Comparison of ENCODE assay signal across 15 cellular contexts in genomic region chr1:40819101-40819500, GRCh38. TPM values are rescaled to one million over a fixed set of nuclear protein-coding genes. Genes with fewer than 3 reads are reported as not detected.
DNase-seq lines count a peak whose midpoint lies in the region; ATAC-seq, FAIRE-seq and TF ChIP-seq lines count a peak whose summit lies in the region.
"Had no signal": no experiment of that assay in that cellular context is flagged by ENCODE, and none has a peak within 500 bp of the region (broad histone marks: within the 10 kb centered on the region; RNA-seq: fewer than 3 reads in every experiment).

No MANE protein-coding gene starts in this region.

- H3K4me1 Mint-ChIP-seq in activated naive CD4-positive, alpha-beta T cell treated with anti-CD3 and anti-CD28 coated beads, Interleukin-2, amount 10 ng/mL, durations not matched to agents 7 days and 5 days, result peaks cover 22% of the 10 kb centered on the region
- H3K4me1 Mint-ChIP-seq in activated CD8-positive, alpha-beta T cell treated with anti-CD3 and anti-CD28 coated beads for 36 hours (ENCODE audit: low read depth), result peaks cover 11% of the 10 kb centered on the region

- no peak for TF ChIP-seq EP300 in suprapubic skin (IDR thresholded peaks at IDR 0.05)

- H3K4me3 ChIP-seq in iPS-18a (ENCODE audit: low read length) (peak overlapping the region; percentile 64), suprapubic skin (peak overlapping the region; percentile 36)
- H3K4me3 ChIP-seq: lung had no signal

- H3K27ac ChIP-seq in iPS-18a (ENCODE audit: low read length) (no peak overlapping the region), suprapubic skin (no peak overlapping the region)
- H3K27ac ChIP-seq: uterus had no signal

- no peak for TF ChIP-seq CTCF in activated CD8-positive, alpha-beta T cell treated with anti-CD3 and anti-CD28 coated beads for 36 hours (IDR thresholded peaks at IDR 0.05)
- no peak for TF ChIP-seq CTCF in suprapubic skin (IDR thresholded peaks at IDR 0.05)

- no peaks in the 10 kb centered on the region for H3K36me3 ChIP-seq in iPS-18a (ENCODE audit: control insufficient read depth, low read depth, low read length)
- no peaks in the 10 kb centered on the region for H3K36me3 ChIP-seq in suprapubic skin
- H3K36me3 ChIP-seq: uterus had no signal

- H3K4me1 ChIP-seq in iPS-18a (ENCODE audit: control insufficient read depth, low read depth, low read length) (peaks cover 4% of the 10 kb centered on the region), suprapubic skin (peaks cover 11% of the 10 kb centered on the region)

- ATAC-seq in activated CD8-positive, alpha-beta T cell treated with anti-CD3 and anti-CD28 coated beads for 36 hours, result no peak
- ATAC-seq in GM19395 (IDR thresholded peaks at IDR 0.05; ENCODE audit: unreplicated experiment), result no peak

- CTCF ChIA-PET in activated naive CD4-positive, alpha-beta T cell treated with anti-CD3 and anti-CD28 coated beads, Interleukin-2, amount 10 ng/mL, durations not matched to agents 7 days and 5 days (lab: Charles Lee), result no interaction called here
- CTCF ChIA-PET in activated CD8-positive, alpha-beta T cell treated with anti-CD3 and anti-CD28 coated beads for 36 hours (lab: Charles Lee), result no interaction called here

- no peak overlapping the region for H3K9ac ChIP-seq in iPS-18a (ENCODE audit: low read length)

- H3K9me3 ChIP-seq in iPS-18a (ENCODE audit: control insufficient read depth, low read depth, low read length) (no peaks in the 10 kb centered on the region), suprapubic skin (no peaks in the 10 kb centered on the region)
- H3K9me3 ChIP-seq: uterus had no signal

- H3K27ac Mint-ChIP-seq in activated naive CD4-positive, alpha-beta T cell treated with anti-CD3 and anti-CD28 coated beads, Interleukin-2, amount 10 ng/mL, durations not matched to agents 7 days and 5 days, result no peak overlapping the region
- no peak overlapping the region for H3K27ac Mint-ChIP-seq in activated CD8-positive, alpha-beta T cell treated with anti-CD3 and anti-CD28 coated beads for 36 hours

- peak overlapping the region; percentile 49 for H3K4me3 Mint-ChIP-seq in activated naive CD4-positive, alpha-beta T cell treated with anti-CD3 and anti-CD28 coated beads, Interleukin-2, amount 10 ng/mL, durations not matched to agents 7 days and 5 days
- peak overlapping the region; percentile 72 for H3K4me3 Mint-ChIP-seq in activated CD8-positive, alpha-beta T cell treated with anti-CD3 and anti-CD28 coated beads for 36 hours

- no peak for FAIRE-seq in GM12891 (lab: Jason Lieb, UNC)
- FAIRE-seq: endometrium, HTR-8/SVneo had no signal

- intact Hi-C loops in activated CD8-positive, alpha-beta T cell treated with anti-CD3 and anti-CD28 coated beads for 36 hours (cut with micrococcal nuclease), result no loop called here

- 71% methylated on average over 21 of the region's 26 CpGs for WGBS in suprapubic skin

- H3K27me3 ChIP-seq in iPS-18a (ENCODE audit: control insufficient read depth, insufficient read depth, low read length), result peaks cover 13% of the 10 kb centered on the region
- no peaks in the 10 kb centered on the region for H3K27me3 ChIP-seq in suprapubic skin
- H3K27me3 ChIP-seq: uterus had no signal

- H3K9me3 Mint-ChIP-seq in activated naive CD4-positive, alpha-beta T cell treated with anti-CD3 and anti-CD28 coated beads, Interleukin-2, amount 10 ng/mL, durations not matched to agents 7 days and 5 days, result no peaks in the 10 kb centered on the region
- H3K9me3 Mint-ChIP-seq in activated CD8-positive, alpha-beta T cell treated with anti-CD3 and anti-CD28 coated beads for 36 hours, result no peaks in the 10 kb centered on the region

- H3K36me3 Mint-ChIP-seq in activated naive CD4-positive, alpha-beta T cell treated with anti-CD3 and anti-CD28 coated beads, Interleukin-2, amount 10 ng/mL, durations not matched to agents 7 days and 5 days, result no peaks in the 10 kb centered on the region
- no peaks in the 10 kb centered on the region for H3K36me3 Mint-ChIP-seq in activated CD8-positive, alpha-beta T cell treated with anti-CD3 and anti-CD28 coated beads for 36 hours (ENCODE audit: low read depth)

- TF ChIP-seq POLR2A in suprapubic skin (IDR thresholded peaks at IDR 0.05), result no peak
- no peak for TF ChIP-seq POLR2A in GM12891 (IDR thresholded peaks at IDR 0.05; ENCODE audit: low read depth, low read length)

- H3K27me3 Mint-ChIP-seq in activated naive CD4-positive, alpha-beta T cell treated with anti-CD3 and anti-CD28 coated beads, Interleukin-2, amount 10 ng/mL, durations not matched to agents 7 days and 5 days, result peaks cover 52% of the 10 kb centered on the region
- peaks cover 3% of the 10 kb centered on the region for H3K27me3 Mint-ChIP-seq in activated CD8-positive, alpha-beta T cell treated with anti-CD3 and anti-CD28 coated beads for 36 hours

- DNase-seq in activated naive CD4-positive, alpha-beta T cell treated with anti-CD3 and anti-CD28 coated beads, Interleukin-2, amount 10 ng/mL, durations not matched to agents 7 days and 5 days, result no peak
- no peak for DNase-seq in activated naive CD4-positive, alpha-beta T cell treated with Interleukin-2 at 50 U/mL for 16 hours
- no peak for DNase-seq in activated CD8-positive, alpha-beta T cell treated with anti-CD3 and anti-CD28 coated beads for 36 hours
- DNase-seq in suprapubic skin (ENCODE audit: low spot score in 2 of 2) (no peak), NCI-H1105 (lab: John Stamatoyannopoulos, UW) (no peak), GM12891 (ENCODE audit: insufficient read length, low spot score) (no peak)
- DNase-seq: NCI-H1092 treated with DMSO at 0.1 percent for 48 hours, T1000 had no signal

- POLR2A ChIA-PET in activated CD8-positive, alpha-beta T cell treated with anti-CD3 and anti-CD28 coated beads for 36 hours (lab: Charles Lee), result interaction anchor here (1.0 kb wide), 2 partner anchors 11 to 16 kb away, joined by 3 read pairs; no protein-coding TSS in a partner anchor

TF ChIP-seq in GM12891, 5 proteins besides CTCF, POLR2A, EP300 and RAD21:
- TF ChIP-seq POU2F2 (IDR thresholded peaks at IDR 0.05; ENCODE audit: low read depth, low read length) (no peak), SPI1 (IDR thresholded peaks at IDR 0.05; ENCODE audit: low read depth, low read length) (no peak), PAX5 (IDR thresholded peaks at IDR 0.05; ENCODE audit: insufficient read depth, low read length, severe bottlenecking) (no peak), TAF1 (IDR thresholded peaks at IDR 0.05; ENCODE audit: low read depth, low read length) (no peak), POLR2AphosphoS5 (IDR thresholded peaks at IDR 0.05; ENCODE audit: low read depth, low read length) (no peak)

RNA-seq across cellular contexts. Expression of gene KCNQ4, which starts 35.5 kb away (rescaled TPM):
- total RNA-seq in activated CD8-positive, alpha-beta T cell treated with anti-CD3 and anti-CD28 coated beads for 36 hours, result under 1 TPM; 0.38 to 0.43 TPM
- total RNA-seq in suprapubic skin, result 1 to 10 TPM; 1.1 to 3.8 (median 1.5) TPM
- polyA plus RNA-seq in GM12891 (2012; ENCODE audit: low read depth, missing spikeins), result 0.71 TPM
- total RNA-seq: RPMI7951 had no signal

RNA-seq across cellular contexts. Expression of gene CITED4, which starts 43.1 kb away (rescaled TPM):
- 1 to 10 TPM; 6.7 to 7.4 TPM for total RNA-seq in activated CD8-positive, alpha-beta T cell treated with anti-CD3 and anti-CD28 coated beads for 36 hours
- total RNA-seq in suprapubic skin, result 10 to 100 TPM; 52.6 to 90.4 (median 58.4) TPM
- not detected for polyA plus RNA-seq in GM12891 (2012; ENCODE audit: low read depth, missing spikeins)

Comparison
In these comparisons a context has a peak if more than half of its experiments do, and no peak if none do; other contexts are left out.
1. RNA of gene CITED4, which starts 43.1 kb away (total RNA-seq): 52.6 to 90.4 TPM in suprapubic skin; 6.7 to 7.4 TPM in activated CD8-positive, alpha-beta T cell treated with anti-CD3 and anti-CD28 coated beads for 36 hours; every median in the first group is over 4 times any median in the second.